ENCODE assay signal across 8 cellular contexts in the genomic region with DNA sequence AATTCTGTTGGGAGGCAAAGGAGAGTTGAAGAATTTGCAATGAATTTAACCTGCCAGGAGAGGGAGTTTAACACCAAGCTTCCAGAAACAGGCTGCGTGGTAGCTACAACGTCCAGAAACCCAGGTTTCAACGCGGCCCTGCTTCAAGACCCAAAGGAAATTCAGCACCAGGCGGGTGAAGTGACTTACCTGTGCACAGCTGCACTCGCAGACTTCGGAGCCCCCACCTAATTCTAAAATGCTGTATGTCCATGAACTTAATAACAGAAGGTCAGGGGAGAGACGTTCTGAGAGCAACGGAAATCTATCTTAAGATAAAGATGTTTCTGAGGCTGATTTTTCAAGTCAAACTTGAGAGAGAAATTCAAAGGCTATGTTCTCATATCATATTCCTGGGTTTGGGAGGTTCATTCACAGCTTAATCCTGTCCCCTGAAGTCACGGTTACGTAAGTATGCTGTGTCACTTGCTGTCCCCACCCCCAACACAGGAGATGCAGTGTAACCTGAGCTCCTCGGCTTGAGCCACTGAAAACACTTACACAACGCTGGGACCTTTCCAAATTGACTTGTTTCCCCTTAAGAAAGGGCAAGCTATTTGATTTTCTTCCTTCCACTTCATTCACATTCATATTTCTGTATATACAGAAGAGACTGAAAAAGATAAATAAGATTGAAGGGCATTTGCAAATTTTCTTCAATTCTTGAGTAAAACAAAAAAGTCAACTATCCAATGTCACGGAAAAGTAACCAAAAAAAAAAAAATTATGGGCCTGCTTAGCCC. TPM values are rescaled to one million over a fixed set of nuclear protein-coding genes. Genes with fewer than 3 reads are reported as not detected.
DNase-seq lines count a peak whose midpoint lies in the region; ATAC-seq lines count a peak whose summit lies in the region.

No MANE protein-coding gene starts in this region.

- no peaks in the 10 kb centered on the region for H3K27me3 ChIP-seq in NT2/D1 (ENCODE audit: insufficient read depth, insufficient read length)
- no peaks in the 10 kb centered on the region for H3K27me3 ChIP-seq in subcutaneous abdominal adipose tissue (ENCODE audit: control insufficient read depth in 5 of 5, insufficient read depth in 4 of 5, low read length in 5 of 5)

- H3K36me3 ChIP-seq in NT2/D1 (ENCODE audit: insufficient read depth, insufficient read length, low read length): peaks cover 9% of the 10 kb centered on the region
- H3K36me3 ChIP-seq in subcutaneous abdominal adipose tissue (ENCODE audit: control insufficient read depth in 5 of 5, insufficient read depth in 5 of 5, low read length in 5 of 5): peaks cover 0 to 4% (median 0%) of the 10 kb centered on the region in 5 donors

- H3K4me1 ChIP-seq in NT2/D1 (ENCODE audit: insufficient read depth, insufficient read length): peaks cover 6% of the 10 kb centered on the region
- H3K4me1 ChIP-seq in subcutaneous abdominal adipose tissue (ENCODE audit: control insufficient read depth in 5 of 5, insufficient read depth in 5 of 5, low read length in 5 of 5): peaks cover 5 to 21% (median 16%) of the 10 kb centered on the region in 5 donors

- H3K27ac ChIP-seq in epithelial cell of prostate (peak overlapping the region; percentile 98), subcutaneous abdominal adipose tissue (ENCODE audit: low read depth, low read length) (peak overlapping the region; percentile 97)

- H3K9me3 ChIP-seq in NT2/D1 (ENCODE audit: insufficient read depth, low read length) (no peaks in the 10 kb centered on the region), subcutaneous abdominal adipose tissue (ENCODE audit: control insufficient read depth in 5 of 5, low read length in 5 of 5) (no peaks in the 10 kb centered on the region)

- peak; percentile 78 for DNase-seq in D341Med (ENCODE audit: low spot score)
- peak; percentile 62 for DNase-seq in HPDE6-E6E7 (ENCODE audit: extremely low spot score)
- peak; percentile 68 for DNase-seq in NT2/D1 (ENCODE audit: low read depth, low spot score)
- DNase-seq in activated T-cell treated with anti-CD3 and anti-CD28 coated beads for 24 hours (ENCODE audit: low read depth): peak; percentile 16
- DNase-seq in epithelial cell of prostate (ENCODE audit: low read depth, low spot score): peak; percentile 79
- peak; percentile 69 for DNase-seq in mucosa of gallbladder (ENCODE audit: low spot score)

- peak overlapping the region; percentile 69 for H3K9ac ChIP-seq in NT2/D1 (ENCODE audit: insufficient read length, low read depth)
- peak overlapping the region; percentile 57 to 82 (median 71) for H3K9ac ChIP-seq in subcutaneous abdominal adipose tissue (ENCODE audit: low read length in 5 of 5)

- no peak for ATAC-seq in GM18909 (IDR thresholded peaks at IDR 0.05; ENCODE audit: poor library complexity, unreplicated experiment)

- H3K4me3 ChIP-seq in NT2/D1 (ENCODE audit: insufficient read length, low read depth) (peak overlapping the region; percentile 22), subcutaneous abdominal adipose tissue (ENCODE audit: low read depth in 1 of 5, low read length in 5 of 5) (peak overlapping the region in 3 of 5 donors; percentile 20 to 45 (median 40))

RNA-seq across cellular contexts. Expression of a gene that starts 22.7 kb away (rescaled TPM):
- total RNA-seq in mucosa of gallbladder: 71.6 TPM

Comparison
In these comparisons a context has a peak if more than half of its experiments do, and no peak if none do; other contexts are left out.
1. DNase-seq: peak in every context shown above with its lines; median percentile 79 in epithelial cell of prostate; 78 in D341Med; 69 in mucosa of gallbladder; 68 in NT2/D1; 62 in HPDE6-E6E7; 16 in activated T-cell treated with anti-CD3 and anti-CD28 coated beads for 24 hours.